ENCODE assay signal across 30 cellular contexts in genomic region chr21:37605006-37605405, GRCh38.
"Had no signal": no experiment of that assay in that cellular context is flagged by ENCODE, and none has a peak within 500 bp of the region (broad histone marks: within the 10 kb centered on the region; RNA-seq: fewer than 3 reads in every experiment).

No MANE protein-coding gene starts in this region.

- H3K27me3 ChIP-seq: neutrophil, pancreas, right atrium auricular region, right lobe of liver, sigmoid colon, testis, upper lobe of right lung, uterus had no signal

- H3K27ac ChIP-seq: neutrophil, pancreas, prostate gland, right atrium auricular region, right lobe of liver, sigmoid colon, suprapubic skin, testis, tibial artery, transverse colon, upper lobe of right lung, uterus had no signal

- H3K4me3 Mint-ChIP-seq: naive thymus-derived CD8-positive, alpha-beta T cell; natural killer cell treated with Interleukin-12 subunit alpha and Interleukin-12 subunit beta and Interleukin-15 and Interleukin-18, amount 100 ng/mL, for 72 hours; nephron progenitor cell; neural crest cell; stimulated activated memory B cell treated with anti-CD40 and anti-IgM and Interleukin-4, amounts not matched to agents 10 μg/mL and 1 μg/mL and 100 μg/mL, for 72 hours; stimulated activated naive CD8-positive, alpha-beta T cell treated with anti-CD3 and anti-CD28 coated beads, Interleukin-15, amount 100 ng/mL, for 72 hours; type B pancreatic cell had no signal

- FAIRE-seq: pancreas, small intestine had no signal

- H3K9me3 ChIP-seq: neutrophil, pancreas, prostate gland, right atrium auricular region, right lobe of liver, sigmoid colon, suprapubic skin, testis, tibial artery, transverse colon, upper lobe of right lung, uterus had no signal

- H3K4me1 ChIP-seq: pancreas, prostate gland, right atrium auricular region, right lobe of liver, sigmoid colon, suprapubic skin, testis, tibial artery, transverse colon, upper lobe of right lung, uterus had no signal

- ATAC-seq: naive thymus-derived CD8-positive, alpha-beta T cell; pancreas; right lobe of liver; stimulated activated memory B cell treated with anti-CD40 and anti-IgM and Interleukin-4, amounts not matched to agents 10 μg/mL and 1 μg/mL and 100 μg/mL, for 72 hours; stimulated activated naive CD8-positive, alpha-beta T cell treated with anti-CD3 and anti-CD28 coated beads, Interleukin-15, amount 100 ng/mL, for 72 hours; stimulated activated naive CD8-positive, alpha-beta T cell treated with anti-CD3 and anti-CD28 coated beads, Interleukin-15, Interleukin-2, amounts not matched to agents 100 U/mL and 50 U/mL, for 24 hours; upper lobe of right lung had no signal

- H3K36me3 Mint-ChIP-seq: naive thymus-derived CD8-positive, alpha-beta T cell; natural killer cell treated with Interleukin-12 subunit alpha and Interleukin-12 subunit beta and Interleukin-15 and Interleukin-18, amount 100 ng/mL, for 72 hours; stimulated activated memory B cell treated with anti-CD40 and anti-IgM and Interleukin-4, amounts not matched to agents 10 μg/mL and 1 μg/mL and 100 μg/mL, for 72 hours; type B pancreatic cell had no signal

- H3K4me3 ChIP-seq: pancreas, prostate gland, right atrium auricular region, right lobe of liver, sigmoid colon, suprapubic skin, testis, tibial artery, transverse colon, upper lobe of right lung, uterus had no signal

- H3K27ac Mint-ChIP-seq: naive thymus-derived CD8-positive, alpha-beta T cell; natural killer cell treated with Interleukin-12 subunit alpha and Interleukin-12 subunit beta and Interleukin-15 and Interleukin-18, amount 100 ng/mL, for 72 hours; nephron progenitor cell; stimulated activated memory B cell treated with anti-CD40 and anti-IgM and Interleukin-4, amounts not matched to agents 10 μg/mL and 1 μg/mL and 100 μg/mL, for 72 hours; stimulated activated naive CD8-positive, alpha-beta T cell treated with anti-CD3 and anti-CD28 coated beads, Interleukin-15, amount 100 ng/mL, for 72 hours; type B pancreatic cell had no signal

- H3K36me3 ChIP-seq: neutrophil, pancreas, prostate gland, right atrium auricular region, right lobe of liver, sigmoid colon, suprapubic skin, tibial artery, transverse colon, upper lobe of right lung, uterus had no signal

- H3K9me3 Mint-ChIP-seq: naive thymus-derived CD8-positive, alpha-beta T cell; natural killer cell treated with Interleukin-12 subunit alpha and Interleukin-12 subunit beta and Interleukin-15 and Interleukin-18, amount 100 ng/mL, for 72 hours; nephron progenitor cell; neural crest cell; type B pancreatic cell had no signal

- DNase-seq: naive thymus-derived CD8-positive, alpha-beta T cell; nephron progenitor cell; nucleus accumbens; pancreas; retina; right lobe of liver; sigmoid colon; small intestine; stimulated activated CD4-positive, alpha-beta T cell treated with anti-CD3 and anti-CD28 coated beads, Interleukin-15, amount 100 ng/mL, for 24 hours; stimulated activated CD4-positive, alpha-beta T cell treated with anti-CD3 and anti-CD28 coated beads, Interleukin-2, amount 100 ng/mL, for 24 hours; stimulated activated CD4-positive, alpha-beta T cell treated with anti-CD3 and anti-CD28 coated beads, Interleukin-2, amount 100 ng/mL, for 48 hours; stimulated activated CD4-positive, alpha-beta T cell treated with anti-CD3 and anti-CD28 coated beads, Interleukin-4, amount 100 ng/mL, for 4 hours; stimulated activated CD8-positive, alpha-beta memory T cell treated with anti-CD3 and anti-CD28 coated beads, Interleukin-4, amount 100 ng/mL, for 48 hours; stimulated activated naive CD4-positive, alpha-beta T cell; stimulated activated naive CD8-positive, alpha-beta T cell treated with anti-CD3 and anti-CD28 coated beads, Interleukin-15, amount 100 ng/mL, for 72 hours; stimulated activated naive CD8-positive, alpha-beta T cell treated with anti-CD3 and anti-CD28 coated beads, Interleukin-15, Interleukin-2, amounts not matched to agents 100 U/mL and 50 U/mL, for 24 hours; substantia nigra; testis; tibial artery; transverse colon; upper lobe of right lung; uterus had no signal

- H3K4me1 Mint-ChIP-seq: nephron progenitor cell; neural crest cell; stimulated activated memory B cell treated with anti-CD40 and anti-IgM and Interleukin-4, amounts not matched to agents 10 μg/mL and 1 μg/mL and 100 μg/mL, for 72 hours; stimulated activated naive CD8-positive, alpha-beta T cell treated with anti-CD3 and anti-CD28 coated beads, Interleukin-15, amount 100 ng/mL, for 72 hours had no signal
